16 cellular contexts compared by ENCODE assay signal in the genomic region with DNA sequence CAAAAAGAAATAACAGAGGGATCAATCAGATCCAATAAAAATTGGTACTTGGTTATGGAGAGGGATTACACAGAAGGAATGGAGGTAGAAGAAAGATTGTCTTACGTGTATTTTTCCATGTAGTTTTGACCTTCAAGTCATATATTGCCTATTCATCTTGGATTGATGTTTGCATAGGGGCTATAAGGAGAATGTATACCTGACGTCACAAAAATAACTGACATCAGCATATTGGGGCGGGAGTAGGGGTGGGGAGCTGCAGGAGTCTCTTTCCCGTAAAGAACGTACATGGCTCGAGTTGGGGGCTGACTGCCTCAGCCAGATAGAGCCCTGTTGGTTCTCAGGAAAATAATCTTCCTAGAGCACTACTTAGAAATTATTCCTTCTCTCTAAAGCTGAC. TPM values are rescaled to one million over a fixed set of nuclear protein-coding genes. Genes with fewer than 3 reads are reported as not detected.
DNase-seq lines count a peak whose midpoint lies in the region; ATAC-seq and TF ChIP-seq lines count a peak whose summit lies in the region.
"Had no signal": no experiment of that assay in that cellular context is flagged by ENCODE, and none has a peak within 500 bp of the region (broad histone marks: within the 10 kb centered on the region; RNA-seq: fewer than 3 reads in every experiment).

No MANE protein-coding gene starts in this region.

- H3K27me3 ChIP-seq in PC-9 (ENCODE audit: insufficient read depth, low read depth), result no peaks in the 10 kb centered on the region
- no peaks in the 10 kb centered on the region for H3K27me3 ChIP-seq in subcutaneous abdominal adipose tissue (ENCODE audit: control insufficient read depth in 5 of 5, insufficient read depth in 4 of 5, low read length in 5 of 5)
- no peaks in the 10 kb centered on the region for H3K27me3 ChIP-seq in neural progenitor cell
- no peaks in the 10 kb centered on the region for H3K27me3 ChIP-seq in A673 (replicated peaks; ENCODE audit: insufficient read depth, low read depth, low read length, poor library complexity)
- H3K27me3 ChIP-seq: BE2C had no signal

- H3K4me3 ChIP-seq in PC-9, result no peak overlapping the region
- no peak overlapping the region for H3K4me3 ChIP-seq in subcutaneous abdominal adipose tissue (ENCODE audit: low read depth in 1 of 5, low read length in 5 of 5)
- H3K4me3 ChIP-seq in neural progenitor cell, result no peak overlapping the region
- H3K4me3 ChIP-seq in A673 (ENCODE audit: low read depth, low read length, poor library complexity, severe bottlenecking), result no peak overlapping the region

- no peak for ATAC-seq in natural killer cell treated with Interleukin-12 subunit alpha and Interleukin-12 subunit beta and Interleukin-15 and Interleukin-18, amount 100 ng/mL, for 72 hours
- ATAC-seq in natural killer cell, result no peak
- ATAC-seq: CD8-positive, alpha-beta T cell had no signal

- no peaks in the 10 kb centered on the region for H3K9me3 ChIP-seq in PC-9 (ENCODE audit: insufficient read depth, low read depth)
- no peaks in the 10 kb centered on the region for H3K9me3 ChIP-seq in subcutaneous abdominal adipose tissue (ENCODE audit: control insufficient read depth in 5 of 5, low read length in 5 of 5)
- no peaks in the 10 kb centered on the region for H3K9me3 ChIP-seq in neural progenitor cell (ENCODE audit: low read depth)
- H3K9me3 ChIP-seq in A673 (ENCODE audit: low read depth, low read length, poor library complexity, severe bottlenecking), result no peaks in the 10 kb centered on the region
- H3K9me3 ChIP-seq: BE2C had no signal

- peaks cover 4% of the 10 kb centered on the region for H3K9me3 Mint-ChIP-seq in natural killer cell treated with Interleukin-12 subunit alpha and Interleukin-12 subunit beta and Interleukin-15 and Interleukin-18, amount 100 ng/mL, for 72 hours
- H3K9me3 Mint-ChIP-seq in natural killer cell (no peaks in the 10 kb centered on the region), neural progenitor cell (no peaks in the 10 kb centered on the region)
- H3K9me3 Mint-ChIP-seq: CD8-positive, alpha-beta T cell had no signal

- intact Hi-C loops in natural killer cell (cut with micrococcal nuclease), result no loop called here
- intact Hi-C loops in PC-9 (cut with micrococcal nuclease; ENCODE audit: unreplicated experiment), result no loop called here
- intact Hi-C loops in A673 (cut with micrococcal nuclease; ENCODE audit: unreplicated experiment), result no loop called here

- no peaks in the 10 kb centered on the region for H3K36me3 ChIP-seq in PC-9 (ENCODE audit: low read depth)
- H3K36me3 ChIP-seq in subcutaneous abdominal adipose tissue (ENCODE audit: control insufficient read depth in 5 of 5, insufficient read depth in 5 of 5, low read length in 5 of 5), result no peaks in the 10 kb centered on the region
- no peaks in the 10 kb centered on the region for H3K36me3 ChIP-seq in neural progenitor cell
- no peaks in the 10 kb centered on the region for H3K36me3 ChIP-seq in A673 (ENCODE audit: insufficient read depth, low read length, poor library complexity, severe bottlenecking)
- H3K36me3 ChIP-seq: BE2C had no signal

- H3K4me2 ChIP-seq in PC-9, result 0 out of 2 replicates have a peak overlapping the region, but pooled peaks have one; percentile 49
- H3K4me2 ChIP-seq in neural progenitor cell, result no peak overlapping the region

- no peaks in the 10 kb centered on the region for H3K9me2 ChIP-seq in PC-9 (ENCODE audit: insufficient read depth)

- H3K27ac ChIP-seq in PC-9 (no peak overlapping the region), epithelial cell of prostate (peak overlapping the region; percentile 84), subcutaneous abdominal adipose tissue (ENCODE audit: low read depth, low read length) (peak overlapping the region; percentile 83), neural progenitor cell (no peak overlapping the region), A673 (ENCODE audit: low read depth, low read length, poor library complexity, severe bottlenecking) (no peak overlapping the region)

- H3K4me1 Mint-ChIP-seq in natural killer cell treated with Interleukin-12 subunit alpha and Interleukin-12 subunit beta and Interleukin-15 and Interleukin-18, amount 100 ng/mL, for 72 hours (ENCODE audit: low read depth in 2 of 2), result peaks cover 50 to 56% of the 10 kb centered on the region in 2 donors
- H3K4me1 Mint-ChIP-seq in natural killer cell, result peaks cover 7 to 12% of the 10 kb centered on the region in 2 donors
- peaks cover 10% of the 10 kb centered on the region for H3K4me1 Mint-ChIP-seq in neural progenitor cell

- TF ChIP-seq CTCF in natural killer cell (IDR thresholded peaks at IDR 0.05) (no peak), PC-9 (conservative IDR thresholded peaks at IDR 0.05) (no peak), neural progenitor cell (IDR thresholded peaks at IDR 0.05) (no peak), A673 (conservative IDR thresholded peaks at IDR 0.05; ENCODE audit: low read depth, low read length) (no peak)

- H3K27ac Mint-ChIP-seq in natural killer cell treated with Interleukin-12 subunit alpha and Interleukin-12 subunit beta and Interleukin-15 and Interleukin-18, amount 100 ng/mL, for 72 hours, result peak overlapping the region; percentile 92 to 93
- H3K27ac Mint-ChIP-seq in natural killer cell (no peak overlapping the region), neural progenitor cell (no peak overlapping the region)
- H3K27ac Mint-ChIP-seq: CD8-positive, alpha-beta T cell had no signal

- peak overlapping the region; percentile 23 for H3K4me3 Mint-ChIP-seq in natural killer cell treated with Interleukin-12 subunit alpha and Interleukin-12 subunit beta and Interleukin-15 and Interleukin-18, amount 100 ng/mL, for 72 hours
- no peak overlapping the region for H3K4me3 Mint-ChIP-seq in natural killer cell
- no peak overlapping the region for H3K4me3 Mint-ChIP-seq in neural progenitor cell
- H3K4me3 Mint-ChIP-seq: CD8-positive, alpha-beta T cell had no signal

- H2AFZ ChIP-seq in PC-9, result no peak overlapping the region
- H2AFZ ChIP-seq in neural progenitor cell (replicated peaks), result no peak overlapping the region

- H3K27me3 Mint-ChIP-seq in natural killer cell treated with Interleukin-12 subunit alpha and Interleukin-12 subunit beta and Interleukin-15 and Interleukin-18, amount 100 ng/mL, for 72 hours, result no peaks in the 10 kb centered on the region
- H3K27me3 Mint-ChIP-seq in natural killer cell (ENCODE audit: low read depth in 2 of 2) (no peaks in the 10 kb centered on the region), neural progenitor cell (ENCODE audit: insufficient read depth, low read depth) (peaks cover 7% of the 10 kb centered on the region)

- CTCF ChIA-PET in PC-9 (lab: Charles Lee), result no interaction called here
- CTCF ChIA-PET in A673 (lab: Charles Lee), result no interaction called here

- H3K9ac ChIP-seq in subcutaneous abdominal adipose tissue (ENCODE audit: low read length in 5 of 5) (peak overlapping the region in 1 of 5 donors; percentile 57), neural progenitor cell (no peak overlapping the region)

- H3K4me1 ChIP-seq in PC-9 (replicated peaks; ENCODE audit: insufficient read depth) (peaks cover 68% of the 10 kb centered on the region), subcutaneous abdominal adipose tissue (ENCODE audit: control insufficient read depth in 5 of 5, insufficient read depth in 5 of 5, low read length in 5 of 5) (peaks cover 0 to 49% (median 34%) of the 10 kb centered on the region in 5 donors), neural progenitor cell (peaks cover 4% of the 10 kb centered on the region), A673 (ENCODE audit: insufficient read depth, low read length, poor library complexity, severe bottlenecking) (no peaks in the 10 kb centered on the region)
- H3K4me1 ChIP-seq: BE2C had no signal

- H3K79me2 ChIP-seq in PC-9 (ENCODE audit: low read depth) (no peaks in the 10 kb centered on the region), neural progenitor cell (ENCODE audit: low read depth) (no peaks in the 10 kb centered on the region)

- POLR2A ChIA-PET in PC-9 (lab: Charles Lee; ENCODE audit: unreplicated experiment) (no interaction called here), A673 (lab: Charles Lee; ENCODE audit: low non-redundant PET) (no interaction called here)

- no peaks in the 10 kb centered on the region for H3K36me3 Mint-ChIP-seq in natural killer cell treated with Interleukin-12 subunit alpha and Interleukin-12 subunit beta and Interleukin-15 and Interleukin-18, amount 100 ng/mL, for 72 hours
- H3K36me3 Mint-ChIP-seq in natural killer cell (no peaks in the 10 kb centered on the region), neural progenitor cell (no peaks in the 10 kb centered on the region)
- H3K36me3 Mint-ChIP-seq: CD8-positive, alpha-beta T cell had no signal

- BruUV-seq in PC-9 (replicated peaks; lab: Mats Ljungman, UMichigan), result no TSS peak
- BruUV-seq in A673 (replicated peaks; lab: Mats Ljungman, UMichigan), result no TSS peak

- no peak for DNase-seq in natural killer cell treated with Interleukin-12 subunit alpha and Interleukin-12 subunit beta and Interleukin-15 and Interleukin-18, amount 100 ng/mL, for 72 hours (ENCODE audit: low spot score)
- DNase-seq in natural killer cell (no peak), PC-9 (no peak), epithelial cell of prostate (ENCODE audit: low read depth, low spot score) (no peak), neural progenitor cell (ENCODE audit: low spot score) (no peak), A673 (ENCODE audit: low spot score) (no peak)
- DNase-seq in stimulated activated CD4-positive, alpha-beta T cell treated with anti-CD3 and anti-CD28 coated beads, Interleukin-1b, Interleukin-23, amount 100 ng/mL, for 48 hours, result no peak
- DNase-seq: BE2C; CD8-positive, alpha-beta T cell; DMS79; MV-4-11; NCI-H1417 treated with DMSO at 0.1 percent for 48 hours; NCI-H1930; NCI-H446; RPMI8226 had no signal

- H4K20me1 ChIP-seq in PC-9 (ENCODE audit: insufficient read depth) (no peaks in the 10 kb centered on the region), neural progenitor cell (ENCODE audit: low read depth) (no peaks in the 10 kb centered on the region)

- H3F3A ChIP-seq in PC-9 (ENCODE audit: insufficient read depth, low read depth), result peaks cover 49% of the 10 kb centered on the region
- no peaks in the 10 kb centered on the region for H3F3A ChIP-seq in neural progenitor cell (ENCODE audit: low read depth)

RNA-seq across cellular contexts. Expression of gene FURIN, which starts 5.9 kb away (rescaled TPM):
- total RNA-seq in natural killer cell treated with Interleukin-12 subunit alpha and Interleukin-12 subunit beta and Interleukin-15 and Interleukin-18, amount 100 ng/mL, for 72 hours, result 100 to 1,000 TPM; 528 to 679 TPM
- total RNA-seq in natural killer cell, result 100 to 1,000 TPM; 110 to 178 (median 172) TPM
- total RNA-seq in PC-9 (2021), result 48.7 and 50.4 TPM in 2 replicates
- total RNA-seq in neural progenitor cell (ENCODE audit: low replicate concordance), result 8.3 and 18.8 TPM in 2 replicates
- total RNA-seq in A673 (2021), result 59.0 and 63.4 TPM in 2 replicates

RNA-seq across cellular contexts. Expression of gene FES, which starts 21.8 kb away (rescaled TPM):
- total RNA-seq in natural killer cell treated with Interleukin-12 subunit alpha and Interleukin-12 subunit beta and Interleukin-15 and Interleukin-18, amount 100 ng/mL, for 72 hours, result 100 to 1,000 TPM; 139 to 140 TPM
- total RNA-seq in natural killer cell (10 to 100 TPM; 35.8 to 70.3 (median 52.5) TPM), PC-9 (2021) (2.1 and 3.8 TPM in 2 replicates), neural progenitor cell (ENCODE audit: low replicate concordance) (11.7 and 14.1 TPM in 2 replicates), A673 (2021) (1.3 and 3.8 TPM in 2 replicates)

RNA-seq across cellular contexts. Expression of gene MAN2A2, which starts 40.6 kb away (rescaled TPM):
- total RNA-seq in natural killer cell treated with Interleukin-12 subunit alpha and Interleukin-12 subunit beta and Interleukin-15 and Interleukin-18, amount 100 ng/mL, for 72 hours, result 100 to 1,000 TPM; 172 to 244 TPM
- total RNA-seq in natural killer cell, result 100 to 1,000 TPM; 158 to 200 (median 177) TPM
- total RNA-seq in PC-9 (2021), result 26.4 and 27.1 TPM in 2 replicates
- total RNA-seq in neural progenitor cell (ENCODE audit: low replicate concordance), result 7.0 and 15.3 TPM in 2 replicates
- 75.7 and 91.3 TPM in 2 replicates for total RNA-seq in A673 (2021)

Comparison
In these comparisons a context has a peak if more than half of its experiments do, and no peak if none do; other contexts are left out.
1. H3K27ac Mint-ChIP-seq: peak in natural killer cell treated with Interleukin-12 subunit alpha and Interleukin-12 subunit beta and Interleukin-15 and Interleukin-18, amount 100 ng/mL, for 72 hours (2 of 2); none in natural killer cell (0 of 2) and neural progenitor cell (single experiment).
2. H3K27ac ChIP-seq: peak in epithelial cell of prostate (single experiment) and subcutaneous abdominal adipose tissue (single experiment); none in PC-9 (single experiment), neural progenitor cell (single experiment) and A673 (single experiment).